Comparison of ENCODE assay signal across 8 cellular contexts in the genomic region with DNA sequence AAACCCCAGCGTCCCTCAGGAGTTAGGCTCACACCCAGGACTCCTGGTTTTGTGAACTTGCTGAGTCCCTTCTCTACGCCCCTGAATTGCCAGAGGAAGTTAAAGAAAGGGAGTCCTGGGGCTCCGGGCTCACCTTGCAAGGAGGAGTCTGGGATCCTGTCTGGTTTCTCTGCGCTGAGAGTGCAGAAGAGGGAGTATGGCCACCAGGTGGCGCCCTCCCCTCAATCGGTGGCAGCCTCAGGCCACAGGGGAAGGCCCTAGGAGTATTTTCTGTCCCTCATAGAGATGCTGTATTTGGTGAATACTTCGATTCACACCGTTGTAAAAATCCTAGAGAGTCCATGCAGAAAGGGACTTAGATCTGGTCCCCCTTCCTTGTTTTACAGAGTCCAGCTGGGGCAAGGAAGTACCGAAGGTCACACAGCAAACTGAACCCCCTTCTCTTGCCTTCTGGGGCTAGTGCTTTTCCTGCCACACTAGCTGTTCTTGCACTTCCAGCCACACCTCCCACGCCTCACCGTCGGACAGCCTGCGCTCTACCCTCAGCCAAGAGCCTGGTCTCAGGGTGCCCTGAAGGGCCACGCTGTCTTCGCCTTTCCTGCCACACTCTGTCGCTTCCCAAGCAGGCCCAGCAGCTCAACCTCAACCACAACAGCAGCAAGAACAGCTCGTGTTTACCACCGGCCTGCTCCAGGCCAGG. TPM values are rescaled to one million over a fixed set of nuclear protein-coding genes. Genes with fewer than 3 reads are reported as not detected.
A peak's percentile ranks its signal among the peaks of the same experiment; 100 is the strongest.
DNase-seq lines count a peak whose midpoint lies in the region; ATAC-seq and TF ChIP-seq lines count a peak whose summit lies in the region.

No MANE protein-coding gene starts in this region.

- POLR2A ChIA-PET in WTC11 (lab: Charles Lee): no interaction called here

- H3K4me3 ChIP-seq in cardiac fibroblast (replicated peaks in 1 of 2; ENCODE audit: low read depth in 2 of 2, low read length in 2 of 2): no peak overlapping the region

- no peak overlapping the region for H3K27ac Mint-ChIP-seq in WTC11

- H3K9me3 Mint-ChIP-seq in WTC11: no peaks in the 10 kb centered on the region

- H3K36me3 Mint-ChIP-seq in WTC11: no peaks in the 10 kb centered on the region

- peak; percentile 85 for DNase-seq in 8988T
- peak; percentile 36 for DNase-seq in NCI-H146 (lab: John Stamatoyannopoulos, UW)
- peak; percentile 90 for DNase-seq in WTC11 (ENCODE audit: low spot score)
- peak; percentile 75 for DNase-seq in cardiac fibroblast (ENCODE audit: low read depth in 2 of 2)
- DNase-seq in left lobe of liver (ENCODE audit: low spot score): peak; percentile 71
- DNase-seq in stimulated activated CD4-positive, alpha-beta T cell treated with anti-CD3 and anti-CD28 coated beads, Interleukin-4, amount 100 ng/mL, for 4 hours: peak; percentile 53 to 82

- H3K27me3 Mint-ChIP-seq in WTC11 (ENCODE audit: low read depth): peaks cover 70% of the 10 kb centered on the region

- peaks cover 17% of the 10 kb centered on the region for H3K4me1 Mint-ChIP-seq in WTC11

- peak; percentile 96 for ATAC-seq in GM18498 (IDR thresholded peaks at IDR 0.05; ENCODE audit: unreplicated experiment)
- peak; percentile 94 for ATAC-seq in HG02798 (IDR thresholded peaks at IDR 0.05; ENCODE audit: poor library complexity, unreplicated experiment)
- peak; percentile 96 for ATAC-seq in WTC11
- ATAC-seq in left lobe of liver: peak; percentile 99

- CTCF ChIA-PET in WTC11 (lab: Charles Lee): interaction anchor here (0.6 to 4.4 kb wide), 26 partner anchors 9 to 492 kb away, joined by 3 to 91 read pairs (median 4); a partner anchor contains a TSS

- peak; percentile 90 for TF ChIP-seq CTCF in WTC11 (IDR thresholded peaks at IDR 0.05)
- peak; percentile 87 for TF ChIP-seq CTCF in cardiac fibroblast (IDR thresholded peaks at IDR 0.05; ENCODE audit: low read depth, low read length)

- H3K4me3 Mint-ChIP-seq in WTC11: 0 out of 2 replicates have a peak overlapping the region, but pooled peaks have one; percentile 9

TF ChIP-seq in WTC11, 78 proteins besides CTCF, POLR2A, EP300 and RAD21:
- TF ChIP-seq TEAD1 (CRISPR knock-in tag; IDR thresholded peaks at IDR 0.05) (no peak), CBFB (CRISPR knock-in tag; IDR thresholded peaks at IDR 0.05; ENCODE audit: low read depth) (no peak), ETV6 (CRISPR knock-in tag; IDR thresholded peaks at IDR 0.05) (no peak), FOXK1 (CRISPR knock-in tag; IDR thresholded peaks at IDR 0.05) (no peak), ESRRA (CRISPR knock-in tag; IDR thresholded peaks at IDR 0.05; ENCODE audit: borderline replicate concordance) (no peak), FOXJ3 (CRISPR knock-in tag; IDR thresholded peaks at IDR 0.05; ENCODE audit: borderline replicate concordance) (no peak), ZNF671 (CRISPR knock-in tag; IDR thresholded peaks at IDR 0.05) (no peak), TEAD4 (CRISPR knock-in tag; IDR thresholded peaks at IDR 0.05) (no peak), MXD4 (CRISPR knock-in tag; IDR thresholded peaks at IDR 0.05; ENCODE audit: borderline replicate concordance) (no peak), NR3C1 (CRISPR knock-in tag; conservative IDR thresholded peaks at IDR 0.05; ENCODE audit: low read depth) (no peak), ZNF396 (CRISPR knock-in tag; IDR thresholded peaks at IDR 0.05; ENCODE audit: borderline replicate concordance) (no peak), TCF7 (CRISPR knock-in tag; IDR thresholded peaks at IDR 0.05; ENCODE audit: low read depth) (no peak)
- TF ChIP-seq, protein P1, sequence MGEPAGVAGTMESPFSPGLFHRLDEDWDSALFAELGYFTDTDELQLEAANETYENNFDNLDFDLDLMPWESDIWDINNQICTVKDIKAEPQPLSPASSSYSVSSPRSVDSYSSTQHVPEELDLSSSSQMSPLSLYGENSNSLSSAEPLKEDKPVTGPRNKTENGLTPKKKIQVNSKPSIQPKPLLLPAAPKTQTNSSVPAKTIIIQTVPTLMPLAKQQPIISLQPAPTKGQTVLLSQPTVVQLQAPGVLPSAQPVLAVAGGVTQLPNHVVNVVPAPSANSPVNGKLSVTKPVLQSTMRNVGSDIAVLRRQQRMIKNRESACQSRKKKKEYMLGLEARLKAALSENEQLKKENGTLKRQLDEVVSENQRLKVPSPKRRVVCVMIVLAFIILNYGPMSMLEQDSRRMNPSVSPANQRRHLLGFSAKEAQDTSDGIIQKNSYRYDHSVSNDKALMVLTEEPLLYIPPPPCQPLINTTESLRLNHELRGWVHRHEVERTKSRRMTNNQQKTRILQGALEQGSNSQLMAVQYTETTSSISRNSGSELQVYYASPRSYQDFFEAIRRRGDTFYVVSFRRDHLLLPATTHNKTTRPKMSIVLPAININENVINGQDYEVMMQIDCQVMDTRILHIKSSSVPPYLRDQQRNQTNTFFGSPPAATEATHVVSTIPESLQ (CRISPR knock-in tag; IDR thresholded peaks at IDR 0.05): no peak
- TF ChIP-seq, protein P2, sequence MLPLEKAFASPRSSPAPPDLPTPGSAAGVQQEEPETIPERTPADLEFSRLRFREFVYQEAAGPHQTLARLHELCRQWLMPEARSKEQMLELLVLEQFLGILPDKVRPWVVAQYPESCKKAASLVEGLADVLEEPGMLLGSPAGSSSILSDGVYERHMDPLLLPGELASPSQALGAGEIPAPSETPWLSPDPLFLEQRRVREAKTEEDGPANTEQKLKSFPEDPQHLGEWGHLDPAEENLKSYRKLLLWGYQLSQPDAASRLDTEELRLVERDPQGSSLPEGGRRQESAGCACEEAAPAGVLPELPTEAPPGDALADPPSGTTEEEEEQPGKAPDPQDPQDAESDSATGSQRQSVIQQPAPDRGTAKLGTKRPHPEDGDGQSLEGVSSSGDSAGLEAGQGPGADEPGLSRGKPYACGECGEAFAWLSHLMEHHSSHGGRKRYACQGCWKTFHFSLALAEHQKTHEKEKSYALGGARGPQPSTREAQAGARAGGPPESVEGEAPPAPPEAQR (CRISPR knock-in tag; IDR thresholded peaks at IDR 0.05): no peak
- TF ChIP-seq, protein P3, sequence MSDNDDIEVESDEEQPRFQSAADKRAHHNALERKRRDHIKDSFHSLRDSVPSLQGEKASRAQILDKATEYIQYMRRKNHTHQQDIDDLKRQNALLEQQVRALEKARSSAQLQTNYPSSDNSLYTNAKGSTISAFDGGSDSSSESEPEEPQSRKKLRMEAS (CRISPR knock-in tag; IDR thresholded peaks at IDR 0.05): no peak
- TF ChIP-seq, protein P4, sequence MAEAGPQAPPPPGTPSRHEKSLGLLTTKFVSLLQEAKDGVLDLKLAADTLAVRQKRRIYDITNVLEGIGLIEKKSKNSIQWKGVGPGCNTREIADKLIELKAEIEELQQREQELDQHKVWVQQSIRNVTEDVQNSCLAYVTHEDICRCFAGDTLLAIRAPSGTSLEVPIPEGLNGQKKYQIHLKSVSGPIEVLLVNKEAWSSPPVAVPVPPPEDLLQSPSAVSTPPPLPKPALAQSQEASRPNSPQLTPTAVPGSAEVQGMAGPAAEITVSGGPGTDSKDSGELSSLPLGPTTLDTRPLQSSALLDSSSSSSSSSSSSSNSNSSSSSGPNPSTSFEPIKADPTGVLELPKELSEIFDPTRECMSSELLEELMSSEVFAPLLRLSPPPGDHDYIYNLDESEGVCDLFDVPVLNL (CRISPR knock-in tag; IDR thresholded peaks at IDR 0.05; ENCODE audit: borderline replicate concordance, low read depth): no peak
- TF ChIP-seq, protein P5, sequence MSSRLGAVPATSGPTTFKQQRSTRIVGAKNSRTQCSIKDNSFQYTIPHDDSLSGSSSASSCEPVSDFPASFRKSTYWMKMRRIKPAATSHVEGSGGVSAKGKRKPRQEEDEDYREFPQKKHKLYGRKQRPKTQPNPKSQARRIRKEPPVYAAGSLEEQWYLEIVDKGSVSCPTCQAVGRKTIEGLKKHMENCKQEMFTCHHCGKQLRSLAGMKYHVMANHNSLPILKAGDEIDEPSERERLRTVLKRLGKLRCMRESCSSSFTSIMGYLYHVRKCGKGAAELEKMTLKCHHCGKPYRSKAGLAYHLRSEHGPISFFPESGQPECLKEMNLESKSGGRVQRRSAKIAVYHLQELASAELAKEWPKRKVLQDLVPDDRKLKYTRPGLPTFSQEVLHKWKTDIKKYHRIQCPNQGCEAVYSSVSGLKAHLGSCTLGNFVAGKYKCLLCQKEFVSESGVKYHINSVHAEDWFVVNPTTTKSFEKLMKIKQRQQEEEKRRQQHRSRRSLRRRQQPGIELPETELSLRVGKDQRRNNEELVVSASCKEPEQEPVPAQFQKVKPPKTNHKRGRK (CRISPR knock-in tag; IDR thresholded peaks at IDR 0.05; ENCODE audit: borderline replicate concordance): no peak
- TF ChIP-seq, protein P6, sequence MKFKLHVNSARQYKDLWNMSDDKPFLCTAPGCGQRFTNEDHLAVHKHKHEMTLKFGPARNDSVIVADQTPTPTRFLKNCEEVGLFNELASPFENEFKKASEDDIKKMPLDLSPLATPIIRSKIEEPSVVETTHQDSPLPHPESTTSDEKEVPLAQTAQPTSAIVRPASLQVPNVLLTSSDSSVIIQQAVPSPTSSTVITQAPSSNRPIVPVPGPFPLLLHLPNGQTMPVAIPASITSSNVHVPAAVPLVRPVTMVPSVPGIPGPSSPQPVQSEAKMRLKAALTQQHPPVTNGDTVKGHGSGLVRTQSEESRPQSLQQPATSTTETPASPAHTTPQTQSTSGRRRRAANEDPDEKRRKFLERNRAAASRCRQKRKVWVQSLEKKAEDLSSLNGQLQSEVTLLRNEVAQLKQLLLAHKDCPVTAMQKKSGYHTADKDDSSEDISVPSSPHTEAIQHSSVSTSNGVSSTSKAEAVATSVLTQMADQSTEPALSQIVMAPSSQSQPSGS (CRISPR knock-in tag; IDR thresholded peaks at IDR 0.05; ENCODE audit: borderline replicate concordance, low read depth): no peak

RNA-seq across cellular contexts. Expression of a gene that starts 10.2 kb away (rescaled TPM):
- total RNA-seq in WTC11 (2021) (not detected in 3 replicates), left lobe of liver (not detected)

RNA-seq across cellular contexts. Expression of a gene that starts 22.0 kb away (rescaled TPM):
- total RNA-seq in WTC11 (2021) (25.6 to 33.5 TPM (median 32.0 TPM) in 3 replicates), left lobe of liver (16.6 TPM)

Comparison
In these comparisons a context has a peak if more than half of its experiments do, and no peak if none do; other contexts are left out.
1. DNase-seq: peak in every context shown above with its lines; median percentile 90 in WTC11; 85 in 8988T; 75 in cardiac fibroblast; 71 in left lobe of liver; 68 in stimulated activated CD4-positive, alpha-beta T cell treated with anti-CD3 and anti-CD28 coated beads, Interleukin-4, amount 100 ng/mL, for 4 hours; 36 in NCI-H146.